34 cellular contexts compared by ENCODE assay signal in the genomic region with DNA sequence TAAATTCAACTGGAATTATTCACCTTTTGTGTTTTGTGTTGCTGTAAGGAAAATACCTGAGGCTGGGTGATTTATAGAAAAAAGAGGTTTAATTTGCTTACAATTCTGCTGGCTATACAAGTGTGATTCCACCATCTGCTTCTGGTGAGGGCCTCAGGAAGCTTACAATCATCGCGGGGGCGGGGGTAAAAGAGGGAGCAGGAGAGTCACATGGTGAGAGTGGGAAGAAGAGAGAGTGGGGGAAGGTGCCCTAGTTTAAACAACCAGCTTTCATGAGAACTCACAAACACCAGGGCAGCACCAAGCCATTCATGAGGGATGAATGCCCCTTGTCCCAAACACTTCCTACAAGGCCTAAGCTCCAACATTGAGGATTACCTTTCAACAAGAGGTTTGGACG.
"Had no signal": no experiment of that assay in that cellular context is flagged by ENCODE, and none has a peak within 500 bp of the region (broad histone marks: within the 10 kb centered on the region; RNA-seq: fewer than 3 reads in every experiment).

No MANE protein-coding gene starts in this region.

- H3K27me3 ChIP-seq: body of pancreas, brain microvascular endothelial cell, breast epithelium had no signal

- ATAC-seq: activated CD4-positive, alpha-beta T cell treated with anti-CD3 and anti-CD28 coated beads for 36 hours; activated CD4-positive, CD25-positive, alpha-beta regulatory T cell treated with anti-CD3 and anti-CD28 coated beads, Interleukin-2, amount 50 U/mL, for 24 hours; activated CD8-positive, alpha-beta memory T cell treated with anti-CD3 and anti-CD28 coated beads, Interleukin-2, amount 10 ng/mL, durations not matched to agents 7 days and 5 days; activated CD8-positive, alpha-beta T cell treated with anti-CD3 and anti-CD28 coated beads, Interleukin-2, amount 10 ng/mL, durations not matched to agents 7 days and 5 days; activated naive CD8-positive, alpha-beta T cell treated with anti-CD3 and anti-CD28 coated beads, Interleukin-2, amount 50 U/mL, for 24 hours; body of pancreas; WTC11 had no signal

- H3K4me3 ChIP-seq: body of pancreas, breast epithelium had no signal

- H3K9me3 Mint-ChIP-seq: activated naive CD8-positive, alpha-beta T cell treated with anti-CD3 and anti-CD28 coated beads, Interleukin-2, amount 10 ng/mL, durations not matched to agents 7 days and 5 days had no signal

- H3K4me3 Mint-ChIP-seq: activated CD4-positive, alpha-beta memory T cell treated with anti-CD3 and anti-CD28 coated beads, Interleukin-2, amount 10 ng/mL, durations not matched to agents 7 days and 5 days; activated CD4-positive, alpha-beta T cell treated with anti-CD3 and anti-CD28 coated beads for 36 hours; activated CD4-positive, alpha-beta T cell treated with anti-CD3 and anti-CD28 coated beads, Interleukin-2, amount 10 ng/mL, durations not matched to agents 7 days and 5 days; activated CD8-positive, alpha-beta memory T cell treated with anti-CD3 and anti-CD28 coated beads, Interleukin-2, amount 10 ng/mL, durations not matched to agents 7 days and 5 days; activated CD8-positive, alpha-beta T cell treated with anti-CD3 and anti-CD28 coated beads, Interleukin-2, amount 10 ng/mL, durations not matched to agents 7 days and 5 days; activated naive CD4-positive, alpha-beta T cell treated with anti-CD3 and anti-CD28 coated beads, Interleukin-2, amount 10 ng/mL, durations not matched to agents 7 days and 5 days; activated naive CD4-positive, alpha-beta T cell treated with anti-CD3 and anti-CD28 coated beads, Interleukin-2, amount 50 U/mL, for 24 hours; activated naive CD8-positive, alpha-beta T cell; activated naive CD8-positive, alpha-beta T cell treated with anti-CD3 and anti-CD28 coated beads, Interleukin-2, amount 10 ng/mL, durations not matched to agents 7 days and 5 days; activated naive CD8-positive, alpha-beta T cell treated with anti-CD3 and anti-CD28 coated beads, Interleukin-2, amount 50 U/mL, for 24 hours; activated T-cell treated with anti-CD3 and anti-CD28 coated beads, Interleukin-2, amount 50 U/mL, for 24 hours; T-helper 1 cell treated with Interleukin-12 subunit alpha and Interleukin-12 subunit beta and Interleukin-4 antibody, amounts not matched to agents 30 μg/mL and 1 μg/mL, for 36 hours; T-helper 2 cell treated with Interferon-gamma antibody and Interleukin-4, amounts not matched to agents 5 μg/mL and 100 μg/mL, for 36 hours; WTC11 had no signal

- H3K9me3 ChIP-seq: body of pancreas, breast epithelium had no signal

- H3K27me3 Mint-ChIP-seq: activated CD4-positive, alpha-beta memory T cell treated with anti-CD3 and anti-CD28 coated beads, Interleukin-2, amount 10 ng/mL, durations not matched to agents 7 days and 5 days; activated CD4-positive, alpha-beta T cell treated with anti-CD3 and anti-CD28 coated beads for 36 hours; activated CD4-positive, alpha-beta T cell treated with anti-CD3 and anti-CD28 coated beads, Interleukin-2, amount 10 ng/mL, durations not matched to agents 7 days and 5 days; activated CD8-positive, alpha-beta memory T cell treated with anti-CD3 and anti-CD28 coated beads, Interleukin-2, amount 10 ng/mL, durations not matched to agents 7 days and 5 days; activated naive CD4-positive, alpha-beta T cell treated with anti-CD3 and anti-CD28 coated beads, Interleukin-2, amount 10 ng/mL, durations not matched to agents 7 days and 5 days; activated naive CD4-positive, alpha-beta T cell treated with anti-CD3 and anti-CD28 coated beads, Interleukin-2, amount 50 U/mL, for 24 hours; activated naive CD8-positive, alpha-beta T cell; activated naive CD8-positive, alpha-beta T cell treated with anti-CD3 and anti-CD28 coated beads, Interleukin-2, amount 10 ng/mL, durations not matched to agents 7 days and 5 days; activated naive CD8-positive, alpha-beta T cell treated with anti-CD3 and anti-CD28 coated beads, Interleukin-2, amount 50 U/mL, for 24 hours; activated T-cell treated with anti-CD3 and anti-CD28 coated beads, Interleukin-2, amount 50 U/mL, for 24 hours had no signal

- H3K4me1 ChIP-seq: body of pancreas, breast epithelium had no signal

- H3K27ac ChIP-seq: body of pancreas, brain microvascular endothelial cell, breast epithelium, WERI-Rb-1 had no signal

- H3K4me1 Mint-ChIP-seq: activated CD4-positive, alpha-beta memory T cell treated with anti-CD3 and anti-CD28 coated beads, Interleukin-2, amount 10 ng/mL, durations not matched to agents 7 days and 5 days; activated CD4-positive, alpha-beta T cell treated with anti-CD3 and anti-CD28 coated beads for 36 hours; activated CD4-positive, alpha-beta T cell treated with anti-CD3 and anti-CD28 coated beads, Interleukin-2, amount 10 ng/mL, durations not matched to agents 7 days and 5 days; activated CD8-positive, alpha-beta memory T cell treated with anti-CD3 and anti-CD28 coated beads, Interleukin-2, amount 10 ng/mL, durations not matched to agents 7 days and 5 days; activated naive CD4-positive, alpha-beta T cell treated with anti-CD3 and anti-CD28 coated beads, Interleukin-2, amount 10 ng/mL, durations not matched to agents 7 days and 5 days; activated naive CD4-positive, alpha-beta T cell treated with anti-CD3 and anti-CD28 coated beads, Interleukin-2, amount 50 U/mL, for 24 hours; activated naive CD8-positive, alpha-beta T cell treated with anti-CD3 and anti-CD28 coated beads, Interleukin-2, amount 10 ng/mL, durations not matched to agents 7 days and 5 days; activated naive CD8-positive, alpha-beta T cell treated with anti-CD3 and anti-CD28 coated beads, Interleukin-2, amount 50 U/mL, for 24 hours; WTC11 had no signal

- H3K36me3 ChIP-seq: brain microvascular endothelial cell, breast epithelium, WERI-Rb-1 had no signal

- DNase-seq: activated CD4-positive, alpha-beta memory T cell treated with anti-CD3 and anti-CD28 coated beads, Interleukin-2, amount 10 ng/mL, durations not matched to agents 7 days and 5 days; activated CD4-positive, alpha-beta T cell treated with anti-CD3 and anti-CD28 coated beads for 1 hour; activated CD4-positive, alpha-beta T cell treated with anti-CD3 and anti-CD28 coated beads for 36 hours; activated CD4-positive, alpha-beta T cell treated with anti-CD3 and anti-CD28 coated beads for 48 hours; activated CD4-positive, alpha-beta T cell treated with anti-CD3 and anti-CD28 coated beads, Interleukin-2, amount 10 ng/mL, durations not matched to agents 7 days and 5 days; activated CD4-positive, alpha-beta T cell treated with anti-CD3 and anti-CD28 coated beads, Interleukin-2, amount 50 U/mL, for 48 hours; activated CD4-positive, CD25-positive, alpha-beta regulatory T cell; activated CD8-positive, alpha-beta memory T cell treated with anti-CD3 and anti-CD28 coated beads for 24 hours; activated CD8-positive, alpha-beta memory T cell treated with anti-CD3 and anti-CD28 coated beads, Interleukin-2, amount 10 ng/mL, durations not matched to agents 7 days and 5 days; activated CD8-positive, alpha-beta memory T cell treated with anti-CD3 and anti-CD28 coated beads, Interleukin-2, amount 50 U/mL, for 48 hours; activated CD8-positive, alpha-beta T cell treated with anti-CD3 and anti-CD28 coated beads, Interleukin-2, amount 10 ng/mL, durations not matched to agents 7 days and 5 days; activated effector memory CD4-positive, alpha-beta T cell treated with Interleukin-2 at 50 U/mL for 16 hours; activated gamma-delta T cell; activated naive CD4-positive, alpha-beta T cell treated with anti-CD3 and anti-CD28 coated beads, Interleukin-2, amount 10 ng/mL, durations not matched to agents 7 days and 5 days; activated naive CD4-positive, alpha-beta T cell treated with Interleukin-2 at 50 U/mL for 16 hours; activated naive CD8-positive, alpha-beta T cell treated with anti-CD3 and anti-CD28 coated beads, Interleukin-2, amount 10 ng/mL, durations not matched to agents 7 days and 5 days; activated naive CD8-positive, alpha-beta T cell treated with anti-CD3 and anti-CD28 coated beads, Interleukin-2, amount 50 U/mL, for 24 hours; activated T-cell treated with anti-CD3 and anti-CD28 coated beads, Interleukin-2, amount 50 U/mL, for 24 hours; activated T-cell treated with anti-CD3 and anti-CD28 coated beads, Interleukin-2, amount 50 U/mL, for 48 hours; body of pancreas; brain microvascular endothelial cell; central memory CD4-positive, alpha-beta T cell; T-helper 1 cell; T-helper 2 cell; T-helper 9 cell; WERI-Rb-1 had no signal

- H3K27ac Mint-ChIP-seq: activated CD4-positive, alpha-beta memory T cell treated with anti-CD3 and anti-CD28 coated beads, Interleukin-2, amount 10 ng/mL, durations not matched to agents 7 days and 5 days; activated CD4-positive, alpha-beta T cell treated with anti-CD3 and anti-CD28 coated beads for 36 hours; activated CD4-positive, alpha-beta T cell treated with anti-CD3 and anti-CD28 coated beads, Interleukin-2, amount 10 ng/mL, durations not matched to agents 7 days and 5 days; activated CD8-positive, alpha-beta memory T cell treated with anti-CD3 and anti-CD28 coated beads, Interleukin-2, amount 10 ng/mL, durations not matched to agents 7 days and 5 days; activated CD8-positive, alpha-beta T cell treated with anti-CD3 and anti-CD28 coated beads, Interleukin-2, amount 10 ng/mL, durations not matched to agents 7 days and 5 days; activated naive CD4-positive, alpha-beta T cell treated with anti-CD3 and anti-CD28 coated beads, Interleukin-2, amount 10 ng/mL, durations not matched to agents 7 days and 5 days; activated naive CD4-positive, alpha-beta T cell treated with anti-CD3 and anti-CD28 coated beads, Interleukin-2, amount 50 U/mL, for 24 hours; activated naive CD8-positive, alpha-beta T cell; activated naive CD8-positive, alpha-beta T cell treated with anti-CD3 and anti-CD28 coated beads, Interleukin-2, amount 10 ng/mL, durations not matched to agents 7 days and 5 days; activated naive CD8-positive, alpha-beta T cell treated with anti-CD3 and anti-CD28 coated beads, Interleukin-2, amount 50 U/mL, for 24 hours; activated T-cell treated with anti-CD3 and anti-CD28 coated beads, Interleukin-2, amount 50 U/mL, for 24 hours; activated T-helper 2 cell treated with anti-CD3 and anti-CD28 coated beads, Interferon-gamma antibody, Interleukin-2, Interleukin-4, amounts not matched to agents 10 μg/mL and 5 μg/mL and 100 μg/mL, durations not matched to agents 14 hours and 24 hours and 36 hours; T-helper 1 cell treated with Interleukin-12 subunit alpha and Interleukin-12 subunit beta and Interleukin-4 antibody, amounts not matched to agents 30 μg/mL and 1 μg/mL, for 36 hours; T-helper 2 cell treated with Interferon-gamma antibody and Interleukin-4, amounts not matched to agents 5 μg/mL and 100 μg/mL, for 36 hours; WTC11 had no signal

- H3K36me3 Mint-ChIP-seq: activated CD8-positive, alpha-beta memory T cell treated with anti-CD3 and anti-CD28 coated beads, Interleukin-2, amount 10 ng/mL, durations not matched to agents 7 days and 5 days; activated naive CD4-positive, alpha-beta T cell treated with anti-CD3 and anti-CD28 coated beads, Interleukin-2, amount 10 ng/mL, durations not matched to agents 7 days and 5 days; activated naive CD4-positive, alpha-beta T cell treated with anti-CD3 and anti-CD28 coated beads, Interleukin-2, amount 50 U/mL, for 24 hours; activated naive CD8-positive, alpha-beta T cell; activated naive CD8-positive, alpha-beta T cell treated with anti-CD3 and anti-CD28 coated beads, Interleukin-2, amount 10 ng/mL, durations not matched to agents 7 days and 5 days; WTC11 had no signal
